ENCODE assay signal across 7 cellular contexts in genomic region chr1:62513013-62513412, GRCh38.
"Had no signal": no experiment of that assay in that cellular context is flagged by ENCODE, and none has a peak within 500 bp of the region (broad histone marks: within the 10 kb centered on the region; RNA-seq: fewer than 3 reads in every experiment).

No MANE protein-coding gene starts in this region.

- H3K4me2 ChIP-seq: KMS-11 had no signal

- H3K9ac ChIP-seq: KMS-11 had no signal

- H3K27ac ChIP-seq: HL-60, KMS-11 had no signal

- ATAC-seq: HepG2 had no signal

- FAIRE-seq: HepG2, HTR-8/SVneo had no signal

- DNase-seq: IMR-90, KBM-7, KG1 had no signal
